Comparison of ENCODE assay signal across 8 cellular contexts in genomic region chr1:32742132-32742947, GRCh38. TPM values are rescaled to one million over a fixed set of nuclear protein-coding genes. Genes with fewer than 3 reads are reported as not detected.
DNase-seq lines count a peak whose midpoint lies in the region; ATAC-seq and FAIRE-seq lines count a peak whose summit lies in the region.

No MANE protein-coding gene starts in this region.

- no peaks in the 10 kb centered on the region for H3K4me1 Mint-ChIP-seq in activated T-helper 1 cell treated with anti-CD3 and anti-CD28 coated beads, Interleukin-12 subunit alpha, Interleukin-12 subunit beta, Interleukin-2, Interleukin-4 antibody, amounts not matched to agents 30 ng/mL and 10 ng/mL and 1 ng/mL, durations not matched to agents 14 hours and 24 hours and 36 hours (ENCODE audit: low read depth)

- ATAC-seq in HG03469 (IDR thresholded peaks at IDR 0.05; ENCODE audit: unreplicated experiment): no peak
- no peak for ATAC-seq in HG03571 (IDR thresholded peaks at IDR 0.05; ENCODE audit: unreplicated experiment)
- no peak for ATAC-seq in GM18517 (IDR thresholded peaks at IDR 0.05; ENCODE audit: unreplicated experiment)

- H3K9me2 ChIP-seq in Karpas-422 (replicated peaks; ENCODE audit: insufficient read depth, low read length): no peaks in the 10 kb centered on the region

- H3K27ac Mint-ChIP-seq in activated T-helper 1 cell treated with anti-CD3 and anti-CD28 coated beads, Interleukin-12 subunit alpha, Interleukin-12 subunit beta, Interleukin-2, Interleukin-4 antibody, amounts not matched to agents 30 ng/mL and 10 ng/mL and 1 ng/mL, durations not matched to agents 14 hours and 24 hours and 36 hours: no peak overlapping the region

- H3K79me2 ChIP-seq in Karpas-422 (ENCODE audit: low read length): no peaks in the 10 kb centered on the region

- H3K36me3 ChIP-seq in skeletal muscle tissue (ENCODE audit: control insufficient read depth in 3 of 3, insufficient read depth in 3 of 3, low read length in 3 of 3) (no peaks in the 10 kb centered on the region), Karpas-422 (ENCODE audit: insufficient read depth, low read length) (no peaks in the 10 kb centered on the region)

- peak overlapping the region; percentile 68 to 73 (median 72) for H3K9ac ChIP-seq in skeletal muscle tissue (ENCODE audit: low read depth in 1 of 3, low read length in 3 of 3)
- no peak overlapping the region for H3K9ac ChIP-seq in Karpas-422 (ENCODE audit: low read length)

- DNase-seq in HTR-8/SVneo (ENCODE audit: insufficient read length, low spot score) (peak; percentile 28), Karpas-422 (no peak)
- no peak for DNase-seq in activated T-helper 1 cell treated with anti-CD3 and anti-CD28 coated beads, Interleukin-12 subunit alpha, Interleukin-12 subunit beta, Interleukin-2, Interleukin-4 antibody, amounts not matched to agents 30 ng/mL and 10 ng/mL and 1 ng/mL, durations not matched to agents 14 hours and 24 hours and 36 hours (ENCODE audit: low spot score)

- peaks cover 41% of the 10 kb centered on the region for H3K27me3 Mint-ChIP-seq in activated T-helper 1 cell treated with anti-CD3 and anti-CD28 coated beads, Interleukin-12 subunit alpha, Interleukin-12 subunit beta, Interleukin-2, Interleukin-4 antibody, amounts not matched to agents 30 ng/mL and 10 ng/mL and 1 ng/mL, durations not matched to agents 14 hours and 24 hours and 36 hours (ENCODE audit: insufficient read depth)

- no peak overlapping the region for H2AFZ ChIP-seq in Karpas-422 (ENCODE audit: low read length)

- no peaks in the 10 kb centered on the region for H3K36me3 Mint-ChIP-seq in activated T-helper 1 cell treated with anti-CD3 and anti-CD28 coated beads, Interleukin-12 subunit alpha, Interleukin-12 subunit beta, Interleukin-2, Interleukin-4 antibody, amounts not matched to agents 30 ng/mL and 10 ng/mL and 1 ng/mL, durations not matched to agents 14 hours and 24 hours and 36 hours (ENCODE audit: low read depth)

- H4K20me1 ChIP-seq in Karpas-422 (ENCODE audit: insufficient read depth, low read depth, low read length): 0 out of 2 replicates have a peak, but pooled peaks cover 3% of the 10 kb centered on the region

- H3K4me1 ChIP-seq in skeletal muscle tissue (ENCODE audit: control insufficient read depth in 3 of 3, insufficient read depth in 3 of 3, low read length in 3 of 3) (peaks cover 20 to 27% (median 26%) of the 10 kb centered on the region in 3 donors), Karpas-422 (ENCODE audit: low read length) (no peaks in the 10 kb centered on the region)

- H3K9me3 ChIP-seq in skeletal muscle tissue (ENCODE audit: control insufficient read depth in 3 of 3, low read length in 3 of 3): no peaks in the 10 kb centered on the region
- H3K9me3 ChIP-seq in Karpas-422 (ENCODE audit: low read length): no peaks in the 10 kb centered on the region

- H3K4me3 ChIP-seq in iPS-11a (ENCODE audit: low read depth, low read length) (peak overlapping the region; percentile 56), skeletal muscle tissue (ENCODE audit: low read length in 3 of 3) (peak overlapping the region; percentile 61 to 66 (median 63)), Karpas-422 (ENCODE audit: low read length) (no peak overlapping the region)

- peak overlapping the region; percentile 56 for H3K4me3 Mint-ChIP-seq in activated T-helper 1 cell treated with anti-CD3 and anti-CD28 coated beads, Interleukin-12 subunit alpha, Interleukin-12 subunit beta, Interleukin-2, Interleukin-4 antibody, amounts not matched to agents 30 ng/mL and 10 ng/mL and 1 ng/mL, durations not matched to agents 14 hours and 24 hours and 36 hours

- intact Hi-C loops in activated T-helper 1 cell treated with anti-CD3 and anti-CD28 coated beads, Interleukin-12 subunit alpha, Interleukin-12 subunit beta, Interleukin-2, Interleukin-4 antibody, amounts not matched to agents 30 ng/mL and 10 ng/mL and 1 ng/mL, durations not matched to agents 14 hours and 24 hours and 36 hours (cut with micrococcal nuclease): no loop called here

- no peak for FAIRE-seq in HTR-8/SVneo (lab: Jason Lieb, UNC)

- H3K27ac ChIP-seq in skeletal muscle tissue (ENCODE audit: low read depth, low read length): peak overlapping the region; percentile 54
- no peak overlapping the region for H3K27ac ChIP-seq in Karpas-422 (ENCODE audit: low read length)

- H3K4me2 ChIP-seq in Karpas-422 (ENCODE audit: low read depth, low read length, poor library complexity, severe bottlenecking): no peak overlapping the region

- no peaks in the 10 kb centered on the region for H3K9me3 Mint-ChIP-seq in activated T-helper 1 cell treated with anti-CD3 and anti-CD28 coated beads, Interleukin-12 subunit alpha, Interleukin-12 subunit beta, Interleukin-2, Interleukin-4 antibody, amounts not matched to agents 30 ng/mL and 10 ng/mL and 1 ng/mL, durations not matched to agents 14 hours and 24 hours and 36 hours

- H3K27me3 ChIP-seq in skeletal muscle tissue (ENCODE audit: control insufficient read depth in 3 of 3, insufficient read depth in 3 of 3, low read length in 3 of 3) (no peaks in the 10 kb centered on the region), Karpas-422 (ENCODE audit: low read length) (no peaks in the 10 kb centered on the region)

RNA-seq across cellular contexts. Expression of gene SYNC, which starts 39.8 kb away (rescaled TPM):
- total RNA-seq in activated T-helper 1 cell treated with anti-CD3 and anti-CD28 coated beads, Interleukin-12 subunit alpha, Interleukin-12 subunit beta, Interleukin-2, Interleukin-4 antibody, amounts not matched to agents 30 ng/mL and 10 ng/mL and 1 ng/mL, durations not matched to agents 14 hours and 24 hours and 36 hours: 0.05 TPM in 1 of 2 replicates, not detected in the other
- 38.6 TPM for total RNA-seq in skeletal muscle tissue
- total RNA-seq in Karpas-422 (2014; rRNA removed; shearing (Covaris generic); ENCODE audit: low replicate concordance): not detected in 2 replicates

Comparison
In these comparisons a context has a peak if more than half of its experiments do, and no peak if none do; other contexts are left out.
1. RNA of gene SYNC, which starts 39.8 kb away (total RNA-seq): 38.6 TPM in skeletal muscle tissue (single experiment); 0.05 TPM in activated T-helper 1 cell treated with anti-CD3 and anti-CD28 coated beads, Interleukin-12 subunit alpha, Interleukin-12 subunit beta, Interleukin-2, Interleukin-4 antibody, amounts not matched to agents 30 ng/mL and 10 ng/mL and 1 ng/mL, durations not matched to agents 14 hours and 24 hours and 36 hours and not detected in Karpas-422; every median in the first group is over 10 times any median in the second.